1 cellular context compared by ENCODE assay signal in genomic region chr9:112547712-112548440, GRCh38.
TF ChIP-seq lines count a peak whose summit lies in the region.

No MANE protein-coding gene starts in this region.

TF ChIP-seq in K562, 482 proteins besides CTCF, POLR2A, EP300 and RAD21 (continued from another document):
- TF ChIP-seq HMG20A (CRISPR knock-in tag; conservative IDR thresholded peaks at IDR 0.05) (no peak), ZBTB1 (CRISPR knock-in tag; IDR thresholded peaks at IDR 0.05; ENCODE audit: borderline replicate concordance, low read depth) (no peak), HMGN3 (IDR thresholded peaks at IDR 0.05; ENCODE audit: borderline replicate concordance, extremely low read depth, insufficient read length, low read depth, low read length) (no peak), U2AF2 (optimal IDR thresholded peaks at IDR 0.05; ENCODE audit: low read depth, low read length) (no peak), SOX6 (IDR thresholded peaks at IDR 0.05) (peak; percentile 31; the same call in 1 of the 2 replicates), CEBPZ (IDR thresholded peaks at IDR 0.05; ENCODE audit: borderline replicate concordance, low read depth, low read length) (no peak), POLR2AphosphoS5 (IDR thresholded peaks at IDR 0.05; ENCODE audit: control insufficient read depth, insufficient read depth, low read depth, low read length) (no peak), BCOR (IDR thresholded peaks at IDR 0.05) (no peak), GABPA (tag; conservative IDR thresholded peaks at IDR 0.05; ENCODE audit: low read depth) (no peak), ZFP1 (CRISPR knock-in tag; IDR thresholded peaks at IDR 0.05) (no peak), SMARCA4 (IDR thresholded peaks at IDR 0.05) (peak; percentile 46; the same call in 1 of the 2 replicates)
- TF ChIP-seq, protein P1, sequence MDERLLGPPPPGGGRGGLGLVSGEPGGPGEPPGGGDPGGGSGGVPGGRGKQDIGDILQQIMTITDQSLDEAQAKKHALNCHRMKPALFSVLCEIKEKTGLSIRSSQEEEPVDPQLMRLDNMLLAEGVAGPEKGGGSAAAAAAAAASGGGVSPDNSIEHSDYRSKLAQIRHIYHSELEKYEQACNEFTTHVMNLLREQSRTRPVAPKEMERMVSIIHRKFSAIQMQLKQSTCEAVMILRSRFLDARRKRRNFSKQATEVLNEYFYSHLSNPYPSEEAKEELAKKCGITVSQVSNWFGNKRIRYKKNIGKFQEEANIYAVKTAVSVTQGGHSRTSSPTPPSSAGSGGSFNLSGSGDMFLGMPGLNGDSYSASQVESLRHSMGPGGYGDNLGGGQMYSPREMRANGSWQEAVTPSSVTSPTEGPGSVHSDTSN (CRISPR knock-in tag; IDR thresholded peaks at IDR 0.05; ENCODE audit: low read depth), result no peak
- TF ChIP-seq, protein P1 (tag; conservative IDR thresholded peaks at IDR 0.05; ENCODE audit: low read depth), result no peak
- TF ChIP-seq, protein P2, sequence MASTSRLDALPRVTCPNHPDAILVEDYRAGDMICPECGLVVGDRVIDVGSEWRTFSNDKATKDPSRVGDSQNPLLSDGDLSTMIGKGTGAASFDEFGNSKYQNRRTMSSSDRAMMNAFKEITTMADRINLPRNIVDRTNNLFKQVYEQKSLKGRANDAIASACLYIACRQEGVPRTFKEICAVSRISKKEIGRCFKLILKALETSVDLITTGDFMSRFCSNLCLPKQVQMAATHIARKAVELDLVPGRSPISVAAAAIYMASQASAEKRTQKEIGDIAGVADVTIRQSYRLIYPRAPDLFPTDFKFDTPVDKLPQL (IDR thresholded peaks at IDR 0.05; ENCODE audit: extremely low read depth, insufficient read length), result no peak
TF ChIP-seq in K562: peak in this region for 19.
